Comparison of ENCODE assay signal across 10 cellular contexts in genomic region chr2:237600205-237600846, GRCh38. TPM values are rescaled to one million over a fixed set of nuclear protein-coding genes. Genes with fewer than 3 reads are reported as not detected.
A peak's percentile ranks its signal among the peaks of the same experiment; 100 is the strongest.
DNase-seq lines count a peak whose midpoint lies in the region; ATAC-seq and TF ChIP-seq lines count a peak whose summit lies in the region.
"Had no signal": no experiment of that assay in that cellular context is flagged by ENCODE, and none has a peak within 500 bp of the region (broad histone marks: within the 10 kb centered on the region; RNA-seq: fewer than 3 reads in every experiment).

No MANE protein-coding gene starts in this region.

- no peaks in the 10 kb centered on the region for H3K36me3 Mint-ChIP-seq in chondrocyte (ENCODE audit: low read depth)

- TF ChIP-seq CTCF in chondrocyte (IDR thresholded peaks at IDR 0.05) = peak; percentile 66
- TF ChIP-seq CTCF in left lung (IDR thresholded peaks at IDR 0.05) = no peak
- TF ChIP-seq CTCF in testis (IDR thresholded peaks at IDR 0.05) = no peak

- H3K27me3 ChIP-seq in left lung = no peaks in the 10 kb centered on the region
- H3K27me3 ChIP-seq in testis = no peaks in the 10 kb centered on the region
- H3K27me3 ChIP-seq in effector memory CD4-positive, alpha-beta T cell (replicated peaks; ENCODE audit: control insufficient read depth, insufficient read depth, low read length, poor library complexity, severe bottlenecking) = no peaks in the 10 kb centered on the region

- H3K27ac ChIP-seq in left lung = peak overlapping the region; percentile 16 to 18
- H3K27ac ChIP-seq in testis = peak overlapping the region in 1 of 2 donors; percentile 9
- H3K27ac ChIP-seq in effector memory CD4-positive, alpha-beta T cell (ENCODE audit: insufficient read depth, low read length, poor library complexity, severe bottlenecking) = no peak overlapping the region

- no peaks in the 10 kb centered on the region for H3K9me3 Mint-ChIP-seq in chondrocyte (ENCODE audit: low read depth)

- H3K9me3 ChIP-seq in left lung = no peaks in the 10 kb centered on the region
- no peaks in the 10 kb centered on the region for H3K9me3 ChIP-seq in testis
- H3K9me3 ChIP-seq in effector memory CD4-positive, alpha-beta T cell (ENCODE audit: control insufficient read depth, low read length) = no peaks in the 10 kb centered on the region

- H3K4me1 ChIP-seq in left lung (peaks cover 7 to 24% of the 10 kb centered on the region in 2 donors), testis (no peaks in the 10 kb centered on the region)
- H3K4me1 ChIP-seq in effector memory CD4-positive, alpha-beta T cell (ENCODE audit: control insufficient read depth, insufficient read depth, low read length, poor library complexity, severe bottlenecking) = peaks cover 21% of the 10 kb centered on the region

- TF ChIP-seq POLR2A in testis (IDR thresholded peaks at IDR 0.05) = no peak

- DNase-seq in LHCN-M2 (ENCODE audit: low read depth) (peak; percentile 78), chondrocyte (ENCODE audit: low spot score) (no peak), left lung (no peak), testis (peak; percentile 42), DMS53 (lab: John Stamatoyannopoulos, UW) (no peak)
- no peak for DNase-seq in effector memory CD4-positive, alpha-beta T cell
- DNase-seq in activated CD4-positive, alpha-beta T cell treated with anti-CD3 and anti-CD28 coated beads, Interleukin-2, amount 50 U/mL, for 1 hour = no peak
- DNase-seq: occipital lobe, SW 1271 had no signal

- H3K4me3 ChIP-seq in left lung = no peak overlapping the region
- H3K4me3 ChIP-seq in testis = no peak overlapping the region
- H3K4me3 ChIP-seq in effector memory CD4-positive, alpha-beta T cell (ENCODE audit: insufficient read depth, low read depth, low read length, poor library complexity, severe bottlenecking) = no peak overlapping the region

- H3K27me3 Mint-ChIP-seq in chondrocyte (ENCODE audit: low read depth) = no peaks in the 10 kb centered on the region

- no peaks in the 10 kb centered on the region for H3K36me3 ChIP-seq in left lung
- no peaks in the 10 kb centered on the region for H3K36me3 ChIP-seq in testis (ENCODE audit: low read depth, missing control alignments)
- H3K36me3 ChIP-seq in effector memory CD4-positive, alpha-beta T cell (ENCODE audit: control insufficient read depth, insufficient read depth, low read length) = no peaks in the 10 kb centered on the region

- intact Hi-C loops in left lung (cut with DNase I) (no loop called here), testis (cut with DNase I; ENCODE audit: low total_unique reads) (no loop called here)

- H3K27ac Mint-ChIP-seq in chondrocyte (ENCODE audit: unreplicated experiment) = peak overlapping the region; percentile 77

- 34 to 54% methylated on average over 11 to 16 of the region's 16 CpGs for WGBS in testis, 2 donors

- H3K4me1 Mint-ChIP-seq in chondrocyte (ENCODE audit: low read depth) = peaks cover 27% of the 10 kb centered on the region

- no peak overlapping the region for H3K4me3 Mint-ChIP-seq in chondrocyte (ENCODE audit: unreplicated experiment)

- ATAC-seq in left lung (peak; percentile 70), HG02884 (IDR thresholded peaks at IDR 0.05; ENCODE audit: unreplicated experiment) (no peak)

RNA-seq across cellular contexts. Expression of gene RAB17, which starts 9.8 kb away (rescaled TPM):
- total RNA-seq in LHCN-M2 (2014; rRNA removed) = 0.19 and 2.0 TPM in 2 replicates
- polyA plus RNA-seq in LHCN-M2 (2012) = 0.45 TPM
- 0.25 to 0.95 TPM (median 0.68 TPM) in 3 replicates for total RNA-seq in chondrocyte
- total RNA-seq in left lung = 10 to 100 TPM; 35.5 to 37.9 TPM
- 1 to 10 TPM; 3.2 TPM for total RNA-seq in testis
- polyA plus RNA-seq in testis (ENCODE audit: insufficient read depth, low read depth, low replicate concordance) = 6.3 TPM

RNA-seq across cellular contexts. Expression of gene LRRFIP1, which starts 27.1 kb away (rescaled TPM):
- 42.1 and 60.7 TPM in 2 replicates for total RNA-seq in LHCN-M2 (2014; rRNA removed)
- polyA plus RNA-seq in LHCN-M2 (2012) = 52.9 TPM
- total RNA-seq in chondrocyte = 84.7 to 97.5 TPM (median 91.5 TPM) in 3 replicates
- total RNA-seq in left lung = 100 to 1,000 TPM; 123 to 160 TPM
- 10 to 100 TPM; 25.5 to 33.5 TPM for total RNA-seq in testis
- 17.4 TPM for polyA plus RNA-seq in testis (ENCODE audit: insufficient read depth, low read depth, low replicate concordance)

RNA-seq across cellular contexts. Expression of gene PRLH, which starts 34.0 kb away (rescaled TPM):
- not detected in 2 replicates for total RNA-seq in LHCN-M2 (2014; rRNA removed)
- not detected for polyA plus RNA-seq in LHCN-M2 (2012)
- total RNA-seq in chondrocyte = not detected in 3 replicates
- total RNA-seq in left lung = not detected
- total RNA-seq in testis = not detected
- not detected for polyA plus RNA-seq in testis (ENCODE audit: insufficient read depth, low read depth, low replicate concordance)
- total RNA-seq: occipital lobe had no signal

Comparison
In these comparisons a context has a peak if more than half of its experiments do, and no peak if none do; other contexts are left out.
1. DNase-seq: peak in LHCN-M2 (single experiment) and testis (single experiment); none in chondrocyte (single experiment), left lung (0 of 2), effector memory CD4-positive, alpha-beta T cell (0 of 3), DMS53 (single experiment) and activated CD4-positive, alpha-beta T cell treated with anti-CD3 and anti-CD28 coated beads, Interleukin-2, amount 50 U/mL, for 1 hour (single experiment).
2. RNA of gene RAB17, which starts 9.8 kb away (total RNA-seq): 35.5 to 37.9 TPM in left lung; 3.2 TPM in testis, 0.19 to 2.0 TPM in LHCN-M2 and 0.25 to 0.95 TPM in chondrocyte; every median in the first group is over 4 times any median in the second.